19 cellular contexts compared by ENCODE assay signal in the genomic region with DNA sequence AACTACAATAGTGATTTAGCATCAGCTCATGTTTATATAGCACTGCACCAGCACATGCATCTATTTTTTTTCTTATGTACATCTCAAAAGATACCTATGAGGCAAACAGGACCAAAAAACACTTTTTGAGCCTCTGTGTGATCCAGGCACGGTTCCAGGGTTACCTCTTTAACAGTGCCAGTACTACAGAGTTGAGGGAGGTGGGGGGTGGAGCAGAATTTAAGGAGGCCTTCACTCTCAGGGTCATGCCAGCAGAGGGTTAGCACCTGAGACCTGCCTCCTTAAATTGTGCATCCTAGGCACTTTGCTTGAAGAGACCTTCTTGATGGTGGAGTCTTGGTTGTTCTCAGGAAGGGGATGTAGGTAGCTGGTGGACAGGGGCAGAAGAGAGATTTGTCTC.
DNase-seq lines count a peak whose midpoint lies in the region; ATAC-seq and TF ChIP-seq lines count a peak whose summit lies in the region.
"Had no signal": no experiment of that assay in that cellular context is flagged by ENCODE, and none has a peak within 500 bp of the region (broad histone marks: within the 10 kb centered on the region; RNA-seq: fewer than 3 reads in every experiment).

No MANE protein-coding gene starts in this region.

- TF ChIP-seq CTCF in HCT116 (IDR thresholded peaks at IDR 0.05 in 2 of 3, conservative IDR thresholded peaks at IDR 0.05 in 1 of 3; ENCODE audit: borderline replicate concordance in 1 of 3, insufficient read depth in 1 of 3, low read depth in 2 of 3, low read length in 2 of 3): no peak
- TF ChIP-seq CTCF in OCI-LY7 (conservative IDR thresholded peaks at IDR 0.05; ENCODE audit: low read length): no peak
- no peak for TF ChIP-seq CTCF in esophagus muscularis mucosa (IDR thresholded peaks at IDR 0.05)
- no peak for TF ChIP-seq CTCF in tibial nerve (IDR thresholded peaks at IDR 0.05)

- no peak overlapping the region for H3K4me3 Mint-ChIP-seq in stimulated activated memory B cell treated with anti-CD40 and anti-IgM and Interleukin-4, amounts not matched to agents 10 μg/mL and 1 μg/mL and 100 μg/mL, for 72 hours
- H3K4me3 Mint-ChIP-seq in natural killer cell treated with Interleukin-12 subunit alpha and Interleukin-12 subunit beta and Interleukin-15 and Interleukin-18, amount 100 ng/mL, for 72 hours: no peak overlapping the region

- peaks cover 73% of the 10 kb centered on the region for H3K4me1 Mint-ChIP-seq in stimulated activated memory B cell treated with anti-CD40 and anti-IgM and Interleukin-4, amounts not matched to agents 10 μg/mL and 1 μg/mL and 100 μg/mL, for 72 hours
- peaks cover 29 to 33% of the 10 kb centered on the region in 2 donors for H3K4me1 Mint-ChIP-seq in natural killer cell treated with Interleukin-12 subunit alpha and Interleukin-12 subunit beta and Interleukin-15 and Interleukin-18, amount 100 ng/mL, for 72 hours (ENCODE audit: low read depth in 2 of 2)

- H3K36me3 ChIP-seq in HCT116 (ENCODE audit: control insufficient read depth in 1 of 2, insufficient read depth in 2 of 2, low read length in 2 of 2) (no peaks in the 10 kb centered on the region), OCI-LY7 (ENCODE audit: insufficient read depth, low read length) (no peaks in the 10 kb centered on the region), esophagus muscularis mucosa (no peaks in the 10 kb centered on the region), tibial nerve (no peaks in the 10 kb centered on the region)
- H3K36me3 ChIP-seq: BE2C had no signal

- CTCF ChIA-PET in HCT116 (lab: Charles Lee) (no interaction called here), OCI-LY7 (lab: Charles Lee; ENCODE audit: unreplicated experiment) (no interaction called here)

- RAD21 ChIA-PET in HCT116 (lab: Charles Lee; ENCODE audit: low non-redundant PET in 1 of 2, low total read pairs in 2 of 2, uncharacterized antibody in 2 of 2, unreplicated experiment in 2 of 2): interaction anchor here in 1 of 2 experiments (0.7 kb wide), 1 partner anchor 11 kb away, joined by 4 read pairs; no protein-coding TSS in a partner anchor

- no peaks in the 10 kb centered on the region for H3K27me3 Mint-ChIP-seq in stimulated activated memory B cell treated with anti-CD40 and anti-IgM and Interleukin-4, amounts not matched to agents 10 μg/mL and 1 μg/mL and 100 μg/mL, for 72 hours
- no peaks in the 10 kb centered on the region for H3K27me3 Mint-ChIP-seq in natural killer cell treated with Interleukin-12 subunit alpha and Interleukin-12 subunit beta and Interleukin-15 and Interleukin-18, amount 100 ng/mL, for 72 hours

- intact Hi-C loops in HCT116 (cut with micrococcal nuclease): no loop called here
- intact Hi-C loops in OCI-LY7 (cut with micrococcal nuclease; ENCODE audit: unreplicated experiment): no loop called here
- intact Hi-C loops in esophagus muscularis mucosa (cut with DNase I): no loop called here

- H3K27ac Mint-ChIP-seq in stimulated activated memory B cell treated with anti-CD40 and anti-IgM and Interleukin-4, amounts not matched to agents 10 μg/mL and 1 μg/mL and 100 μg/mL, for 72 hours: peak overlapping the region; percentile 52
- H3K27ac Mint-ChIP-seq in natural killer cell treated with Interleukin-12 subunit alpha and Interleukin-12 subunit beta and Interleukin-15 and Interleukin-18, amount 100 ng/mL, for 72 hours: peak overlapping the region in 1 of 2 donors; percentile 54

- no peak overlapping the region for H3K27ac ChIP-seq in HCT116 (ENCODE audit: low read depth, low read length)
- no peak overlapping the region for H3K27ac ChIP-seq in OCI-LY7 (ENCODE audit: low read depth, low read length, poor library complexity, severe bottlenecking)
- peak overlapping the region in 3 of 4 donors; percentile 4 to 88 (median 87) for H3K27ac ChIP-seq in esophagus muscularis mucosa (replicated peaks in 1 of 4)
- no peak overlapping the region for H3K27ac ChIP-seq in tibial nerve
- H3K27ac ChIP-seq: PC-9, RWPE1 had no signal

- no peaks in the 10 kb centered on the region for H3K9me3 Mint-ChIP-seq in stimulated activated memory B cell treated with anti-CD40 and anti-IgM and Interleukin-4, amounts not matched to agents 10 μg/mL and 1 μg/mL and 100 μg/mL, for 72 hours
- H3K9me3 Mint-ChIP-seq in natural killer cell treated with Interleukin-12 subunit alpha and Interleukin-12 subunit beta and Interleukin-15 and Interleukin-18, amount 100 ng/mL, for 72 hours: peaks cover 4% of the 10 kb centered on the region

- BruUV-seq in HCT116 (replicated peaks; lab: Mats Ljungman, UMichigan) (no TSS peak), OCI-LY7 (replicated peaks; lab: Mats Ljungman, UMichigan) (no TSS peak)

- peak overlapping the region; percentile 70 for H2AFZ ChIP-seq in HCT116 (ENCODE audit: low read depth, low read length, poor library complexity, severe bottlenecking)
- 0 out of 2 replicates have a peak overlapping the region, but pooled peaks have one; percentile 25 for H2AFZ ChIP-seq in OCI-LY7 (ENCODE audit: low read length)
- H2AFZ ChIP-seq: PC-9 had no signal

- H3K9me2 ChIP-seq in HCT116 (ENCODE audit: insufficient read depth) (no peaks in the 10 kb centered on the region), OCI-LY7 (ENCODE audit: insufficient read depth, low read length) (no peaks in the 10 kb centered on the region)

- H3K4me2 ChIP-seq in HCT116 (ENCODE audit: low read length) (no peak overlapping the region), OCI-LY7 (ENCODE audit: low read length) (peak overlapping the region; percentile 4; the same call in 1 of the 2 replicates)
- H3K4me2 ChIP-seq: PC-9 had no signal

- DNase-seq in HCT116 (ENCODE audit: low read depth, low spot score) (no peak), OCI-LY7 (ENCODE audit: low spot score) (no peak), esophagus muscularis mucosa (ENCODE audit: extremely low spot score) (no peak), ureter (ENCODE audit: low spot score) (no peak), tibial nerve (ENCODE audit: low spot score in 2 of 2) (no peak)
- DNase-seq in natural killer cell treated with Interleukin-12 subunit alpha and Interleukin-12 subunit beta and Interleukin-15 and Interleukin-18, amount 100 ng/mL, for 72 hours (ENCODE audit: low spot score): no peak
- DNase-seq: BE2C, DMS79, KBM-7, MM.1S, NCI-H1048, NCI-H1417 treated with DMSO at 0.1 percent for 48 hours, NCI-H187, NCI-H446, NCI-H526 treated with DMSO at 0.1 percent for 48 hours, PC-9, SHP77 treated with DMSO at 0.1 percent for 48 hours had no signal

- no peak for TF ChIP-seq EP300 in esophagus muscularis mucosa (IDR thresholded peaks at IDR 0.05)
- TF ChIP-seq EP300 in tibial nerve (IDR thresholded peaks at IDR 0.05): no peak

- TF ChIP-seq POLR2A in HCT116 (IDR thresholded peaks at IDR 0.05; ENCODE audit: borderline replicate concordance, extremely low read depth, insufficient read depth, insufficient read length): no peak
- TF ChIP-seq POLR2A in esophagus muscularis mucosa (IDR thresholded peaks at IDR 0.05; ENCODE audit: low read depth): no peak
- TF ChIP-seq POLR2A in tibial nerve (IDR thresholded peaks at IDR 0.05): no peak

- POLR2A ChIA-PET in HCT116 (lab: Charles Lee): interaction anchor here (3.7 kb wide), 1 partner anchor 11 kb away, joined by 49 read pairs; no protein-coding TSS in a partner anchor
- POLR2A ChIA-PET in OCI-LY7 (lab: Charles Lee): interaction anchor here (0.7 to 2.8 kb wide), 4 partner anchors 10 to 89 kb away, joined by 3 to 10 read pairs (median 5); no protein-coding TSS in a partner anchor

- 73% methylated on average over 1 of the region's 1 CpG for WGBS in esophagus muscularis mucosa
- WGBS in tibial nerve, 2 donors: 83 to 95% methylated on average over 1 of the region's 1 CpG

- TF ChIP-seq RAD21 in HCT116 (IDR thresholded peaks at IDR 0.05; ENCODE audit: low read depth): no peak

- no peak overlapping the region for H3K9ac ChIP-seq in HCT116 (ENCODE audit: low read length)

- H3K27me3 ChIP-seq in HCT116 (ENCODE audit: insufficient read depth, low read length) (no peaks in the 10 kb centered on the region), esophagus muscularis mucosa (no peaks in the 10 kb centered on the region), tibial nerve (no peaks in the 10 kb centered on the region)
- H3K27me3 ChIP-seq: BE2C had no signal

- no peaks in the 10 kb centered on the region for H3K9me3 ChIP-seq in HCT116 (ENCODE audit: control insufficient read depth in 1 of 2, insufficient read depth in 1 of 2, low read depth in 1 of 2, low read length in 2 of 2)
- no peaks in the 10 kb centered on the region for H3K9me3 ChIP-seq in OCI-LY7 (ENCODE audit: low read length)
- H3K9me3 ChIP-seq in esophagus muscularis mucosa: no peaks in the 10 kb centered on the region
- H3K9me3 ChIP-seq in tibial nerve: no peaks in the 10 kb centered on the region
- H3K9me3 ChIP-seq: BE2C had no signal

- H4K20me1 ChIP-seq in HCT116 (ENCODE audit: insufficient read depth) (no peaks in the 10 kb centered on the region), OCI-LY7 (ENCODE audit: insufficient read depth, low read length) (no peaks in the 10 kb centered on the region)

- H3K79me2 ChIP-seq in HCT116 (ENCODE audit: insufficient read depth, low read length) (no peaks in the 10 kb centered on the region), OCI-LY7 (ENCODE audit: insufficient read depth, low read depth, low read length) (no peaks in the 10 kb centered on the region)

- ATAC-seq in HCT116: no peak
- no peak for ATAC-seq in stimulated activated memory B cell treated with anti-CD40 and anti-IgM and Interleukin-4, amounts not matched to agents 10 μg/mL and 1 μg/mL and 100 μg/mL, for 72 hours
- no peak for ATAC-seq in natural killer cell treated with Interleukin-12 subunit alpha and Interleukin-12 subunit beta and Interleukin-15 and Interleukin-18, amount 100 ng/mL, for 72 hours

- H3K4me1 ChIP-seq in HCT116 (ENCODE audit: control insufficient read depth in 1 of 2, insufficient read depth in 2 of 2, low read length in 2 of 2) (peaks cover 35 to 53% of the 10 kb centered on the region in 2 experiments), OCI-LY7 (ENCODE audit: insufficient read depth, low read length, poor library complexity, severe bottlenecking) (peaks cover 96% of the 10 kb centered on the region), esophagus muscularis mucosa (peaks cover 37 to 70% (median 62%) of the 10 kb centered on the region in 4 donors), tibial nerve (peaks cover 0 to 35% (median 31%) of the 10 kb centered on the region in 4 donors)

- no peak overlapping the region for H3K4me3 ChIP-seq in HCT116 (replicated peaks in 1 of 2; ENCODE audit: low read depth in 1 of 2, low read length in 2 of 2)
- H3K4me3 ChIP-seq in OCI-LY7 (ENCODE audit: low read depth, low read length, poor library complexity, severe bottlenecking): no peak overlapping the region
- no peak overlapping the region for H3K4me3 ChIP-seq in esophagus muscularis mucosa
- no peak overlapping the region for H3K4me3 ChIP-seq in tibial nerve
- H3K4me3 ChIP-seq: PC-9 had no signal

- H3K36me3 Mint-ChIP-seq in stimulated activated memory B cell treated with anti-CD40 and anti-IgM and Interleukin-4, amounts not matched to agents 10 μg/mL and 1 μg/mL and 100 μg/mL, for 72 hours: no peaks in the 10 kb centered on the region
- H3K36me3 Mint-ChIP-seq in natural killer cell treated with Interleukin-12 subunit alpha and Interleukin-12 subunit beta and Interleukin-15 and Interleukin-18, amount 100 ng/mL, for 72 hours: no peaks in the 10 kb centered on the region

TF ChIP-seq in HCT116, 20 proteins besides CTCF, POLR2A, EP300 and RAD21 (continues in another document):
- TF ChIP-seq SIN3A (IDR thresholded peaks at IDR 0.05; ENCODE audit: low read depth) (no peak), SP1 (IDR thresholded peaks at IDR 0.05; ENCODE audit: low read depth) (no peak)

Comparison
In these comparisons a context has a peak if more than half of its experiments do, and no peak if none do; other contexts are left out.
1. H3K27ac ChIP-seq: peak in esophagus muscularis mucosa (3 of 4); none in HCT116 (single experiment), OCI-LY7 (single experiment) and tibial nerve (0 of 4).